ENCODE assay signal across 8 cellular contexts in the genomic region with DNA sequence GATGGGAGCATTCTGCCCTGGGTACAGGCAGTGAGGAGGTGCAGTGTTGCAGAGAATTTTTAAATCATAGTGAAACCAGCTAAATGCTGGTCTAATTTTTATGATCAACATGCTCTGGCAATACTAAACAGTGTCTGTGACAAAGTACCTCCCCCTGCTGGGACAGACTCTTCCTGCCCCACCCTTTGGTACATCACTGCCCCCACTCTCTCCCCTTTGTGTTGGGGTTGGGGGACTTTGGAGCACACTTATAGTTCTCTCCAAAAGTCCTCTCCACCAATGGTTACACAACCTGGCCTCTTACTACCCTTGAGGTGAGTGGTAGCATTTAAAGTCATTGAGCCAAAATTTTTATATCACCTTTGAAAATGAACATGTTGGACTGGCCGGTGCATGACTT. TPM values are rescaled to one million over a fixed set of nuclear protein-coding genes. Genes with fewer than 3 reads are reported as not detected.
"Had no signal": no experiment of that assay in that cellular context is flagged by ENCODE, and none has a peak within 500 bp of the region (broad histone marks: within the 10 kb centered on the region; RNA-seq: fewer than 3 reads in every experiment).

No MANE protein-coding gene starts in this region.

- H3K4me3 ChIP-seq: K562 had no signal

- H3K4me3 Mint-ChIP-seq: IgD-negative memory B cell had no signal

- DNase-seq: IMR-90, KBM-7, KG1 had no signal

- FAIRE-seq: HepG2, K562 had no signal

- H3K36me3 Mint-ChIP-seq: IgD-negative memory B cell had no signal

- H3K27ac ChIP-seq: HL-60 had no signal

- H3K27ac Mint-ChIP-seq: IgD-negative memory B cell had no signal

RNA-seq across cellular contexts. Expression of gene GUCA2B, which starts 48.2 kb away (rescaled TPM):
- total RNA-seq: HepG2, HT1080, IMR-90, K562 had no signal
- polyA plus RNA-seq: HepG2, IgD-negative memory B cell, IMR-90, K562 had no signal

RNA-seq across cellular contexts. Expression of gene GUCA2A, which starts 59.5 kb away (rescaled TPM):
- total RNA-seq: HepG2, IMR-90, K562 had no signal
- polyA plus RNA-seq: HepG2, IgD-negative memory B cell, IMR-90, K562 had no signal
